In genomic region chr12:41681898-41682297, GRCh38 we compare ENCODE assay signal across 24 cellular contexts.
DNase-seq lines count a peak whose midpoint lies in the region; ATAC-seq and TF ChIP-seq lines count a peak whose summit lies in the region.
"Had no signal": no experiment of that assay in that cellular context is flagged by ENCODE, and none has a peak within 500 bp of the region (broad histone marks: within the 10 kb centered on the region; RNA-seq: fewer than 3 reads in every experiment).

No MANE protein-coding gene starts in this region.

- no peaks in the 10 kb centered on the region for H3F3A ChIP-seq in GM23338 (replicated peaks; ENCODE audit: low read depth)

- no peaks in the 10 kb centered on the region for H3K4me1 Mint-ChIP-seq in GM23338
- H3K4me1 Mint-ChIP-seq: nephron progenitor cell had no signal

- no peak overlapping the region for H3K27ac Mint-ChIP-seq in GM23338
- H3K27ac Mint-ChIP-seq: activated CD4-positive, alpha-beta memory T cell treated with anti-CD3 and anti-CD28 coated beads for 36 hours; activated naive CD8-positive, alpha-beta T cell; dendritic cell treated with granulocyte-macrophage colony-stimulating factor and Interleukin-4, amounts not matched to agents 40 ng/mL and 50 ng/mL, for 4 days; nephron progenitor cell had no signal

- DNase-seq in COR-L47 (lab: John Stamatoyannopoulos, UW) (peak; percentile 66), GM23338 (ENCODE audit: low spot score) (peak; percentile 18), NCI-H524 (lab: John Stamatoyannopoulos, UW) (peak; percentile 34 to 70), cerebellum (ENCODE audit: low spot score) (peak; percentile 2), GM13977 (ENCODE audit: low spot score) (no peak), NCI-H226 (no peak), CD1c-positive myeloid dendritic cell (ENCODE audit: extremely low spot score) (no peak)
- DNase-seq: activated CD4-positive, alpha-beta memory T cell treated with anti-CD3 and anti-CD28 coated beads for 36 hours; activated CD4-positive, CD25-positive, alpha-beta regulatory T cell; activated CD8-positive, alpha-beta memory T cell treated with anti-CD3 and anti-CD28 coated beads, Interleukin-2, amount 50 U/mL, for 48 hours; aorta; caudate nucleus; GOT3; lower lobe of right lung; NCI-H510A treated with DMSO at 0.1 percent for 48 hours; nephron progenitor cell; pancreas; Right ventricle myocardium superior; SW 1271; T1000 had no signal

- no peaks in the 10 kb centered on the region for H4K20me1 ChIP-seq in GM23338 (replicated peaks; ENCODE audit: insufficient read depth)

- H3K4me3 Mint-ChIP-seq in GM23338 = no peak overlapping the region
- H3K4me3 Mint-ChIP-seq: activated CD4-positive, alpha-beta memory T cell treated with anti-CD3 and anti-CD28 coated beads for 36 hours; activated naive CD8-positive, alpha-beta T cell; dendritic cell treated with granulocyte-macrophage colony-stimulating factor and Interleukin-4, amounts not matched to agents 40 ng/mL and 50 ng/mL, for 4 days; nephron progenitor cell had no signal

- H3K4me3 ChIP-seq in GM23338 = no peak overlapping the region
- H3K4me3 ChIP-seq: lower lobe of right lung, pancreas, right atrium auricular region had no signal

- H3K27me3 ChIP-seq in GM23338 (ENCODE audit: insufficient read depth) = no peaks in the 10 kb centered on the region
- H3K27me3 ChIP-seq: pancreas, right atrium auricular region had no signal

- peaks cover 3% of the 10 kb centered on the region; the same call in 1 of the 3 replicates for H3K36me3 Mint-ChIP-seq in GM23338 (ENCODE audit: low read depth)
- H3K36me3 Mint-ChIP-seq: activated CD4-positive, alpha-beta memory T cell treated with anti-CD3 and anti-CD28 coated beads for 36 hours; activated naive CD8-positive, alpha-beta T cell had no signal

- H3K9me2 ChIP-seq in GM23338 (ENCODE audit: insufficient read depth) = no peaks in the 10 kb centered on the region

- in situ Hi-C loops in GM13977 (cut with MboI; ENCODE audit: low pct_unique_long_range_greater_than_20kb, low sequenced_read_pairs, unreplicated experiment) = no loop called here

- no peaks in the 10 kb centered on the region for H3K79me2 ChIP-seq in GM23338 (replicated peaks; ENCODE audit: insufficient read depth)

- H3K4me1 ChIP-seq in GM23338 (ENCODE audit: insufficient read depth) = no peaks in the 10 kb centered on the region
- H3K4me1 ChIP-seq: lower lobe of right lung, pancreas, right atrium auricular region had no signal

- H2AFZ ChIP-seq in GM23338 = no peak overlapping the region

- TF ChIP-seq CTCF in GM23338 (conservative IDR thresholded peaks at IDR 0.05; ENCODE audit: low read depth in 2 of 2) (peak; percentile 16 to 19; a peak in 2 of 4 replicates), GM13977 (IDR thresholded peaks at IDR 0.05; ENCODE audit: extremely low read depth, insufficient read depth, missing control alignments) (no peak)

- no peaks in the 10 kb centered on the region for H3K36me3 ChIP-seq in GM23338 (ENCODE audit: insufficient read depth)
- H3K36me3 ChIP-seq: lower lobe of right lung, pancreas, right atrium auricular region had no signal

- ATAC-seq in GM23338 (no peak), GM18870 (IDR thresholded peaks at IDR 0.05; ENCODE audit: unreplicated experiment) (no peak)
- ATAC-seq: lower lobe of right lung, pancreas had no signal

- H3K4me2 ChIP-seq in GM23338 = no peak overlapping the region

- peaks cover 3% of the 10 kb centered on the region for H3K27me3 Mint-ChIP-seq in GM23338 (ENCODE audit: insufficient read depth, low read depth, poor library complexity)
- H3K27me3 Mint-ChIP-seq: activated CD4-positive, alpha-beta memory T cell treated with anti-CD3 and anti-CD28 coated beads for 36 hours; activated naive CD8-positive, alpha-beta T cell; dendritic cell treated with granulocyte-macrophage colony-stimulating factor and Interleukin-4, amounts not matched to agents 40 ng/mL and 50 ng/mL, for 4 days had no signal

- H3K9me3 Mint-ChIP-seq in GM23338 = peaks cover 5% of the 10 kb centered on the region; the same call in 2 of the 3 replicates
- H3K9me3 Mint-ChIP-seq: activated CD4-positive, alpha-beta memory T cell treated with anti-CD3 and anti-CD28 coated beads for 36 hours; dendritic cell treated with granulocyte-macrophage colony-stimulating factor and Interleukin-4, amounts not matched to agents 40 ng/mL and 50 ng/mL, for 4 days had no signal

- no peak overlapping the region for H3K27ac ChIP-seq in GM23338 (ENCODE audit: low read depth)
- H3K27ac ChIP-seq: lower lobe of right lung, pancreas, right atrium auricular region had no signal

TF ChIP-seq in GM23338, 12 proteins besides CTCF, POLR2A, EP300 and RAD21:
- TF ChIP-seq ZNF462 (CRISPR knock-in tag; IDR thresholded peaks at IDR 0.05) (no peak), EZH2phosphoT487 (IDR thresholded peaks at IDR 0.05; ENCODE audit: unreplicated experiment) (no peak), ZNF331 (CRISPR knock-in tag; IDR thresholded peaks at IDR 0.05; ENCODE audit: low read depth) (no peak), STAT1 (IDR thresholded peaks at IDR 0.05; ENCODE audit: unreplicated experiment) (no peak), CREB1 (CRISPR knock-in tag; IDR thresholded peaks at IDR 0.05; ENCODE audit: low read depth) (no peak), JUNB (IDR thresholded peaks at IDR 0.05; ENCODE audit: unreplicated experiment) (no peak)
TF ChIP-seq in GM23338: peak in this region for 0.

Comparison
In these comparisons a context has a peak if more than half of its experiments do, and no peak if none do; other contexts are left out.
1. DNase-seq: peak in COR-L47 (single experiment), GM23338 (single experiment), NCI-H524 (2 of 2) and cerebellum (single experiment); none in GM13977 (single experiment), NCI-H226 (single experiment) and CD1c-positive myeloid dendritic cell (single experiment).